ENCODE assay signal across 1 cellular context in the genomic region with DNA sequence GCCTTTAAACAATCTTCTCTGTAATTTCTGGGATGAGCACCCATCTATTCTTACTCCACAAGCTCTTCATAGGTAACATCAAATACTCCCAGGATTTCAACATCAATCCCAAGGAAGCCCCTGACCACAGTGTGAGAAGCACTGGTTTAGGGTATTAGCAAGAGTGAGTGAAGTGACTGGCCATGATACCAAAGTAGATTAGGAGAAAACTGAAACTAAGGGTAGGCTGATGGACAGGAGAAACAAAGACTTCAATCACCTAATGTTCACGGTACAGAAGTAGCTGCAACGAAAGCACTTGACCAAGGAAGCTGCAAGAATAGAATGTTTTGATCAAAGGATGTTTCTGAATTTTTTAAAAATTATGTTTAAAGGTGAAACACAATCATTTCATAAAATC.
TF ChIP-seq lines count a peak whose summit lies in the region.

No MANE protein-coding gene starts in this region.

TF ChIP-seq in K562, 482 proteins besides CTCF, POLR2A, EP300 and RAD21:
- TF ChIP-seq RBBP5 (IDR thresholded peaks at IDR 0.05; ENCODE audit: borderline replicate concordance, insufficient read depth, low read length, poor library complexity, severe bottlenecking), result peak; percentile 45
- TF ChIP-seq, protein P1, sequence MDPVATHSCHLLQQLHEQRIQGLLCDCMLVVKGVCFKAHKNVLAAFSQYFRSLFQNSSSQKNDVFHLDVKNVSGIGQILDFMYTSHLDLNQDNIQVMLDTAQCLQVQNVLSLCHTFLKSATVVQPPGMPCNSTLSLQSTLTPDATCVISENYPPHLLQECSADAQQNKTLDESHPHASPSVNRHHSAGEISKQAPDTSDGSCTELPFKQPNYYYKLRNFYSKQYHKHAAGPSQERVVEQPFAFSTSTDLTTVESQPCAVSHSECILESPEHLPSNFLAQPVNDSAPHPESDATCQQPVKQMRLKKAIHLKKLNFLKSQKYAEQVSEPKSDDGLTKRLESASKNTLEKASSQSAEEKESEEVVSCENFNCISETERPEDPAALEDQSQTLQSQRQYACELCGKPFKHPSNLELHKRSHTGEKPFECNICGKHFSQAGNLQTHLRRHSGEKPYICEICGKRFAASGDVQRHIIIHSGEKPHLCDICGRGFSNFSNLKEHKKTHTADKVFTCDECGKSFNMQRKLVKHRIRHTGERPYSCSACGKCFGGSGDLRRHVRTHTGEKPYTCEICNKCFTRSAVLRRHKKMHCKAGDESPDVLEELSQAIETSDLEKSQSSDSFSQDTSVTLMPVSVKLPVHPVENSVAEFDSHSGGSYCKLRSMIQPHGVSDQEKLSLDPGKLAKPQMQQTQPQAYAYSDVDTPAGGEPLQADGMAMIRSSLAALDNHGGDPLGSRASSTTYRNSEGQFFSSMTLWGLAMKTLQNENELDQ (CRISPR knock-in tag; IDR thresholded peaks at IDR 0.05; ENCODE audit: borderline replicate concordance), result no peak
- no peak for TF ChIP-seq FUS (optimal IDR thresholded peaks at IDR 0.05; ENCODE audit: low read depth, low read length)
- TF ChIP-seq BCL6 (CRISPR knock-in tag; IDR thresholded peaks at IDR 0.05), result no peak
- 0 out of 2 replicates have a peak, but pooled peaks have one; percentile 5 for TF ChIP-seq PTRF (tag; IDR thresholded peaks at IDR 0.05)
- TF ChIP-seq ZKSCAN3 (CRISPR knock-in tag; IDR thresholded peaks at IDR 0.05), result no peak
- TF ChIP-seq, protein P2, sequence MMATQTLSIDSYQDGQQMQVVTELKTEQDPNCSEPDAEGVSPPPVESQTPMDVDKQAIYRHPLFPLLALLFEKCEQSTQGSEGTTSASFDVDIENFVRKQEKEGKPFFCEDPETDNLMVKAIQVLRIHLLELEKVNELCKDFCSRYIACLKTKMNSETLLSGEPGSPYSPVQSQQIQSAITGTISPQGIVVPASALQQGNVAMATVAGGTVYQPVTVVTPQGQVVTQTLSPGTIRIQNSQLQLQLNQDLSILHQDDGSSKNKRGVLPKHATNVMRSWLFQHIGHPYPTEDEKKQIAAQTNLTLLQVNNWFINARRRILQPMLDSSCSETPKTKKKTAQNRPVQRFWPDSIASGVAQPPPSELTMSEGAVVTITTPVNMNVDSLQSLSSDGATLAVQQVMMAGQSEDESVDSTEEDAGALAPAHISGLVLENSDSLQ (IDR thresholded peaks at IDR 0.05), result peak; percentile 78
- TF ChIP-seq TBP (optimal IDR thresholded peaks at IDR 0.05; ENCODE audit: low read depth, low read length), result no peak
